7 cellular contexts compared by ENCODE assay signal in genomic region chr11:67504950-67505561, GRCh38. TPM values are rescaled to one million over a fixed set of nuclear protein-coding genes. Genes with fewer than 3 reads are reported as not detected.
DNase-seq lines count a peak whose midpoint lies in the region; ATAC-seq and TF ChIP-seq lines count a peak whose summit lies in the region.

Gene PITPNM1 (minus strand): TSS chr11:67505363. CDS start chr11:67504180, 1,183 bp downstream.

- peaks cover 23% of the 10 kb centered on the region for H3K4me1 ChIP-seq in colonic mucosa

- peaks cover 9% of the 10 kb centered on the region for H3K36me3 ChIP-seq in colonic mucosa

- peak; percentile 13 for ATAC-seq in GM18498 (IDR thresholded peaks at IDR 0.05; ENCODE audit: unreplicated experiment)
- no peak for ATAC-seq in GM19455 (IDR thresholded peaks at IDR 0.05; ENCODE audit: unreplicated experiment)

- no peaks in the 10 kb centered on the region for H3K9me3 ChIP-seq in colonic mucosa

- no peak for TF ChIP-seq CTCF in colonic mucosa (IDR thresholded peaks at IDR 0.05)

- peak within 1 kb of the TSS; percentile 66 for H3K4me3 ChIP-seq in colonic mucosa

- DNase-seq in NCI-H1105 (lab: John Stamatoyannopoulos, UW) (peak; percentile 27), colonic mucosa (peak; percentile 84), left kidney (ENCODE audit: low read depth, low spot score) (peak; percentile 78)
- peak; percentile 59 for DNase-seq in activated CD4-positive, alpha-beta T cell treated with anti-CD3 and anti-CD28 coated beads for 1 hour
- DNase-seq in stimulated activated CD4-positive, alpha-beta T cell treated with anti-CD3 and anti-CD28 coated beads, Interleukin-4, amount 100 ng/mL, for 1 hour = peak; percentile 77

- H3K9ac ChIP-seq in colonic mucosa (ENCODE audit: low read depth in 2 of 2, low read length in 2 of 2) = peak within 1 kb of the TSS; percentile 84 to 95

- no peaks in the 10 kb centered on the region for H3K27me3 ChIP-seq in colonic mucosa

- intact Hi-C loops in colonic mucosa (cut with DNase I) = loop anchor here (5.0 kb wide), 2 partner anchors 113 to 158 kb away; partner anchors contain the start of gene RAD9A

- H3K27ac ChIP-seq in colonic mucosa = peak within 1 kb of the TSS; percentile 92

RNA-seq across cellular contexts. Expression of gene PITPNM1, which starts in this region (rescaled TPM):
- 10 to 100 TPM; 89.3 to 91.4 TPM for total RNA-seq in colonic mucosa

Comparison
In these comparisons a context has a peak if more than half of its experiments do, and no peak if none do; other contexts are left out.
1. DNase-seq: peak in every context shown above with its lines; median percentile 84 in colonic mucosa; 78 in left kidney; 77 in stimulated activated CD4-positive, alpha-beta T cell treated with anti-CD3 and anti-CD28 coated beads, Interleukin-4, amount 100 ng/mL, for 1 hour; 59 in activated CD4-positive, alpha-beta T cell treated with anti-CD3 and anti-CD28 coated beads for 1 hour; 27 in NCI-H1105.